ENCODE assay signal across 7 cellular contexts in the genomic region with DNA sequence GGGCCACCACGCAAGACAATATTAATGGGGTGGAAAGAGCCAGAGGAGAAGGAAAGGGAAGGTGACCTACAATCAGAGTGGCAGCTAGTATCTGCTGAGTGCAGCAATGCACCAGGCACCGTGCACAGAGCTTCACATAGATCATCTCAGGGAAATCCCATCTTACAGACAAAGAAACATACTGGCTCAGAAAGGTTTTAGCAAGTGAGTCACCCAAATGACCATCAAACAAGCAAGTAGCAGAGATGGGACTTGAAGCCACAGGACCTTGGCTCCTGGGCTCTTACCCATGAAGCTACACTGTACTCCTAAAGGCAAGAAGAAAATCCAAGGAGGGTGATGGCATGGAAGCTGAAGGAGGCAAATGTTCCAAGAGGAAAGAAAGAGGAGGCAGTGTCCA. TPM values are rescaled to one million over a fixed set of nuclear protein-coding genes. Genes with fewer than 3 reads are reported as not detected.
DNase-seq lines count a peak whose midpoint lies in the region; ATAC-seq and TF ChIP-seq lines count a peak whose summit lies in the region.

No MANE protein-coding gene starts in this region.

- TF ChIP-seq CTCF in GM23338 (conservative IDR thresholded peaks at IDR 0.05; ENCODE audit: low read depth in 2 of 2), result no peak
- no peak for TF ChIP-seq CTCF in fibroblast of villous mesenchyme (IDR thresholded peaks at IDR 0.05; ENCODE audit: insufficient read depth, low read depth, low read length)
- no peak for TF ChIP-seq CTCF in MM.1S (IDR thresholded peaks at IDR 0.05; ENCODE audit: low read length)

- no peak overlapping the region for H2AFZ ChIP-seq in GM23338
- no peak overlapping the region for H2AFZ ChIP-seq in MM.1S (ENCODE audit: low read length)

- peaks cover 19% of the 10 kb centered on the region for H3K4me1 Mint-ChIP-seq in GM23338

- H3K9me2 ChIP-seq in GM23338 (ENCODE audit: insufficient read depth) (0 out of 2 replicates have a peak, but pooled peaks cover 4% of the 10 kb centered on the region), MM.1S (replicated peaks; ENCODE audit: insufficient read depth, low read length) (no peaks in the 10 kb centered on the region)

- no peak for DNase-seq in GM23338 (ENCODE audit: low spot score)
- DNase-seq in M059J (ENCODE audit: low read depth), result peak; percentile 76
- DNase-seq in fibroblast of villous mesenchyme (ENCODE audit: low read depth), result peak; percentile 52
- DNase-seq in H4 (ENCODE audit: low spot score), result no peak
- no peak for DNase-seq in MM.1S
- DNase-seq in NCI-H1694 treated with DMSO at 0.1 percent for 48 hours (lab: John Stamatoyannopoulos, UW), result no peak

- peaks cover 73% of the 10 kb centered on the region for H3K79me2 ChIP-seq in GM23338 (replicated peaks; ENCODE audit: insufficient read depth)
- peaks cover 79% of the 10 kb centered on the region for H3K79me2 ChIP-seq in MM.1S (ENCODE audit: low read length)

- H3F3A ChIP-seq in GM23338 (replicated peaks; ENCODE audit: low read depth) (no peaks in the 10 kb centered on the region), MM.1S (ENCODE audit: insufficient read depth, low read length) (no peaks in the 10 kb centered on the region)

- no peak overlapping the region for H3K4me2 ChIP-seq in GM23338
- no peak overlapping the region for H3K4me2 ChIP-seq in MM.1S (ENCODE audit: low read depth, low read length)

- no peak overlapping the region for H3K4me3 ChIP-seq in GM23338
- H3K4me3 ChIP-seq in fibroblast of villous mesenchyme (ENCODE audit: low read depth, low read length), result peak overlapping the region; percentile 40
- peak overlapping the region in 4 of 5 donors; percentile 21 to 57 (median 35) for H3K4me3 ChIP-seq in subcutaneous abdominal adipose tissue (ENCODE audit: low read depth in 1 of 5, low read length in 5 of 5)
- no peak overlapping the region for H3K4me3 ChIP-seq in MM.1S (ENCODE audit: low read length)

- no peaks in the 10 kb centered on the region for H3K9me3 Mint-ChIP-seq in GM23338

- H3K36me3 ChIP-seq in GM23338 (ENCODE audit: insufficient read depth), result no peaks in the 10 kb centered on the region; the same call in 1 of the 2 replicates
- peaks cover 11 to 24% (median 18%) of the 10 kb centered on the region in 5 donors for H3K36me3 ChIP-seq in subcutaneous abdominal adipose tissue (ENCODE audit: control insufficient read depth in 5 of 5, insufficient read depth in 5 of 5, low read length in 5 of 5)
- no peaks in the 10 kb centered on the region for H3K36me3 ChIP-seq in MM.1S (replicated peaks; ENCODE audit: insufficient read depth, low read length)

- H3K27ac Mint-ChIP-seq in GM23338, result no peak overlapping the region

- H3K27me3 ChIP-seq in GM23338 (ENCODE audit: insufficient read depth), result no peaks in the 10 kb centered on the region
- H3K27me3 ChIP-seq in subcutaneous abdominal adipose tissue (ENCODE audit: control insufficient read depth in 5 of 5, insufficient read depth in 4 of 5, low read length in 5 of 5), result no peaks in the 10 kb centered on the region
- no peaks in the 10 kb centered on the region for H3K27me3 ChIP-seq in MM.1S (replicated peaks; ENCODE audit: insufficient read depth, low read length)

- H3K27me3 Mint-ChIP-seq in GM23338 (ENCODE audit: insufficient read depth, low read depth, poor library complexity), result no peaks in the 10 kb centered on the region

- no peaks in the 10 kb centered on the region; the same call in 1 of the 2 replicates for H4K20me1 ChIP-seq in GM23338 (replicated peaks; ENCODE audit: insufficient read depth)
- no peaks in the 10 kb centered on the region for H4K20me1 ChIP-seq in MM.1S (ENCODE audit: insufficient read depth, low read length)

- H3K36me3 Mint-ChIP-seq in GM23338 (ENCODE audit: low read depth), result peaks cover 25% of the 10 kb centered on the region

- H3K9me3 ChIP-seq in subcutaneous abdominal adipose tissue (ENCODE audit: control insufficient read depth in 5 of 5, low read length in 5 of 5) (no peaks in the 10 kb centered on the region), MM.1S (replicated peaks; ENCODE audit: insufficient read depth, low read length) (no peaks in the 10 kb centered on the region)

- H3K9ac ChIP-seq in subcutaneous abdominal adipose tissue (ENCODE audit: low read length in 5 of 5), result peak overlapping the region; percentile 39 to 84 (median 42)
- H3K9ac ChIP-seq in MM.1S (ENCODE audit: low read length), result no peak overlapping the region

- H3K4me1 ChIP-seq in GM23338 (ENCODE audit: insufficient read depth) (peaks cover 23% of the 10 kb centered on the region), subcutaneous abdominal adipose tissue (ENCODE audit: control insufficient read depth in 5 of 5, insufficient read depth in 5 of 5, low read length in 5 of 5) (peaks cover 6 to 79% (median 77%) of the 10 kb centered on the region in 5 donors), MM.1S (ENCODE audit: low read length) (no peaks in the 10 kb centered on the region; the same call in 1 of the 2 replicates)

- H3K4me3 Mint-ChIP-seq in GM23338, result no peak overlapping the region

- no peak for ATAC-seq in GM23338

- H3K27ac ChIP-seq in GM23338 (ENCODE audit: low read depth) (peak overlapping the region; percentile 57; the same call in 1 of the 2 replicates), subcutaneous abdominal adipose tissue (ENCODE audit: low read depth, low read length) (peak overlapping the region; percentile 97), MM.1S (ENCODE audit: low read length) (no peak overlapping the region)

TF ChIP-seq in GM23338, 12 proteins besides CTCF, POLR2A, EP300 and RAD21 (continues in another document):
- TF ChIP-seq ZNF331 (CRISPR knock-in tag; IDR thresholded peaks at IDR 0.05; ENCODE audit: low read depth) (no peak), ZNF114 (CRISPR knock-in tag; IDR thresholded peaks at IDR 0.05) (no peak), POLR2AphosphoS5 (IDR thresholded peaks at IDR 0.05; ENCODE audit: low read depth) (no peak), JUNB (IDR thresholded peaks at IDR 0.05; ENCODE audit: unreplicated experiment) (no peak)
- TF ChIP-seq, protein P1, sequence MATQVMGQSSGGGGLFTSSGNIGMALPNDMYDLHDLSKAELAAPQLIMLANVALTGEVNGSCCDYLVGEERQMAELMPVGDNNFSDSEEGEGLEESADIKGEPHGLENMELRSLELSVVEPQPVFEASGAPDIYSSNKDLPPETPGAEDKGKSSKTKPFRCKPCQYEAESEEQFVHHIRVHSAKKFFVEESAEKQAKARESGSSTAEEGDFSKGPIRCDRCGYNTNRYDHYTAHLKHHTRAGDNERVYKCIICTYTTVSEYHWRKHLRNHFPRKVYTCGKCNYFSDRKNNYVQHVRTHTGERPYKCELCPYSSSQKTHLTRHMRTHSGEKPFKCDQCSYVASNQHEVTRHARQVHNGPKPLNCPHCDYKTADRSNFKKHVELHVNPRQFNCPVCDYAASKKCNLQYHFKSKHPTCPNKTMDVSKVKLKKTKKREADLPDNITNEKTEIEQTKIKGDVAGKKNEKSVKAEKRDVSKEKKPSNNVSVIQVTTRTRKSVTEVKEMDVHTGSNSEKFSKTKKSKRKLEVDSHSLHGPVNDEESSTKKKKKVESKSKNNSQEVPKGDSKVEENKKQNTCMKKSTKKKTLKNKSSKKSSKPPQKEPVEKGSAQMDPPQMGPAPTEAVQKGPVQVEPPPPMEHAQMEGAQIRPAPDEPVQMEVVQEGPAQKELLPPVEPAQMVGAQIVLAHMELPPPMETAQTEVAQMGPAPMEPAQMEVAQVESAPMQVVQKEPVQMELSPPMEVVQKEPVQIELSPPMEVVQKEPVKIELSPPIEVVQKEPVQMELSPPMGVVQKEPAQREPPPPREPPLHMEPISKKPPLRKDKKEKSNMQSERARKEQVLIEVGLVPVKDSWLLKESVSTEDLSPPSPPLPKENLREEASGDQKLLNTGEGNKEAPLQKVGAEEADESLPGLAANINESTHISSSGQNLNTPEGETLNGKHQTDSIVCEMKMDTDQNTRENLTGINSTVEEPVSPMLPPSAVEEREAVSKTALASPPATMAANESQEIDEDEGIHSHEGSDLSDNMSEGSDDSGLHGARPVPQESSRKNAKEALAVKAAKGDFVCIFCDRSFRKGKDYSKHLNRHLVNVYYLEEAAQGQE (IDR thresholded peaks at IDR 0.05; ENCODE audit: unreplicated experiment), result no peak

RNA-seq across cellular contexts. Expression of a gene that starts 6.8 kb away (rescaled TPM):
- 120 and 129 TPM in 2 replicates for total RNA-seq in GM23338 (2014; rRNA removed; shearing (Covaris generic))
- 163 and 181 TPM in 2 replicates for polyA plus RNA-seq in GM23338 (2016; fragmentation: Nextera tagmentation; extraction: Ambion mirVana)
- total RNA-seq in M059J (2014; rRNA removed; shearing (Covaris generic)), result 408 and 471 TPM in 2 replicates
- 811 and 939 TPM in 2 replicates for total RNA-seq in fibroblast of villous mesenchyme
- 734 and 836 TPM in 2 replicates for total RNA-seq in H4 (2014; rRNA removed; shearing (Covaris generic))

Comparison
In these comparisons a context has a peak if more than half of its experiments do, and no peak if none do; other contexts are left out.
1. DNase-seq: peak in M059J (single experiment) and fibroblast of villous mesenchyme (single experiment); none in GM23338 (single experiment), H4 (single experiment), MM.1S (single experiment) and NCI-H1694 treated with DMSO at 0.1 percent for 48 hours (single experiment).
2. H3K4me3 ChIP-seq: peak in fibroblast of villous mesenchyme (single experiment) and subcutaneous abdominal adipose tissue (4 of 5); none in GM23338 (single experiment) and MM.1S (single experiment).